34 cellular contexts compared by ENCODE assay signal in the genomic region with DNA sequence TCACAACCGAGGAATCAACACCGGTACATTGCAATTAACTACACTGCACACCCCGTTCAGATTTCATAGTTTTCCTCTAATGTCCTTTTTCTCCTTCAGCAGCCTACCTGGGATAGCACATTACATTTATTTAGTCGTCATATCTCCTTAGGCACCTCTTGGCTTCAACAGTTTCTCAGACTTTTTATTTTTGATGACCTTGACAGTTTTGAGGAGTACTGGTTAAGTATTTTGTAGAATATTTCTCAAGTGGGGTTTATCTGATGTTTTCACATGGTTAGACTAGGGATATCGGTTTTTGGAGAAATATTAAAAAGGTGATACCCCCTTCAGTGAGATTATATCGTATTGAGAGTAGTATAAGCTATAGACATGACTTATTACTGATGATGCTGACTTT.
"Had no signal": no experiment of that assay in that cellular context is flagged by ENCODE, and none has a peak within 500 bp of the region (broad histone marks: within the 10 kb centered on the region; RNA-seq: fewer than 3 reads in every experiment).

No MANE protein-coding gene starts in this region.

- H3K4me1 Mint-ChIP-seq: activated T-helper 17 cell treated with anti-CD3 and anti-CD28 coated beads, Interleukin-2, amount 50 U/mL, for 72 hours; central memory CD8-positive, alpha-beta T cell had no signal

- H3K4me1 ChIP-seq: esophagus muscularis mucosa, heart right ventricle had no signal

- H3K27me3 Mint-ChIP-seq: activated B cell treated with CpG ODN at 0.5 μM for 24 hours; activated CD8-positive, alpha-beta T cell treated with anti-CD3 and anti-CD28 coated beads for 36 hours; activated naive CD8-positive, alpha-beta T cell; activated T-helper 17 cell treated with anti-CD3 and anti-CD28 coated beads, Interleukin-2, amount 50 U/mL, for 72 hours; central memory CD8-positive, alpha-beta T cell; dendritic cell treated with granulocyte-macrophage colony-stimulating factor and Interleukin-4, amounts not matched to agents 40 ng/mL and 50 ng/mL, for 4 days; T-helper 17 cell had no signal

- H3K9me3 ChIP-seq: esophagus muscularis mucosa, gastrocnemius medialis had no signal

- H3K27me3 ChIP-seq: brain microvascular endothelial cell, dorsolateral prefrontal cortex, esophagus muscularis mucosa, foreskin keratinocyte, gastrocnemius medialis, heart right ventricle had no signal

- H3K4me3 ChIP-seq: coronary artery, dorsolateral prefrontal cortex, esophagus muscularis mucosa, gastrocnemius medialis, heart right ventricle had no signal

- H3K27ac ChIP-seq: brain microvascular endothelial cell, coronary artery, dorsolateral prefrontal cortex, esophagus muscularis mucosa, foreskin keratinocyte, gastrocnemius medialis, heart right ventricle, WERI-Rb-1 had no signal

- FAIRE-seq: astrocyte, bronchial epithelial cell had no signal

- H3K36me3 ChIP-seq: brain microvascular endothelial cell, esophagus muscularis mucosa, gastrocnemius medialis, heart right ventricle, WERI-Rb-1 had no signal

- ATAC-seq: activated CD4-positive, CD25-positive, alpha-beta regulatory T cell treated with anti-CD3 and anti-CD28 coated beads, Interleukin-2, amount 50 U/mL, for 24 hours; activated CD8-positive, alpha-beta T cell treated with anti-CD3 and anti-CD28 coated beads for 36 hours; activated T-cell treated with anti-CD3 and anti-CD28 coated beads, Interleukin-2, amount 50 U/mL, for 4 hours; activated T-helper 17 cell treated with anti-CD3 and anti-CD28 coated beads, Interleukin-2, amount 50 U/mL, for 72 hours; foreskin keratinocyte; gastrocnemius medialis; heart right ventricle; T-helper 17 cell had no signal

- H3K4me3 Mint-ChIP-seq: activated B cell treated with CpG ODN at 0.5 μM for 24 hours; activated CD8-positive, alpha-beta T cell treated with anti-CD3 and anti-CD28 coated beads for 36 hours; activated naive CD8-positive, alpha-beta T cell; activated T-cell treated with anti-CD3 and anti-CD28 coated beads, Interleukin-2, amount 50 U/mL, for 4 hours; activated T-helper 17 cell treated with anti-CD3 and anti-CD28 coated beads, Interleukin-2, amount 50 U/mL, for 72 hours; central memory CD8-positive, alpha-beta T cell; dendritic cell treated with granulocyte-macrophage colony-stimulating factor and Interleukin-4, amounts not matched to agents 40 ng/mL and 50 ng/mL, for 4 days; endodermal cell; T-helper 17 cell; T-helper 2 cell treated with Interferon-gamma antibody and Interleukin-4, amounts not matched to agents 5 μg/mL and 100 μg/mL, for 36 hours had no signal

- H3K27ac Mint-ChIP-seq: activated B cell treated with CpG ODN at 0.5 μM for 24 hours; activated CD8-positive, alpha-beta T cell treated with anti-CD3 and anti-CD28 coated beads for 36 hours; activated naive CD8-positive, alpha-beta T cell; activated T-helper 17 cell treated with anti-CD3 and anti-CD28 coated beads, Interleukin-2, amount 50 U/mL, for 72 hours; dendritic cell treated with granulocyte-macrophage colony-stimulating factor and Interleukin-4, amounts not matched to agents 40 ng/mL and 50 ng/mL, for 4 days; endodermal cell; T-helper 17 cell; T-helper 2 cell treated with Interferon-gamma antibody and Interleukin-4, amounts not matched to agents 5 μg/mL and 100 μg/mL, for 36 hours had no signal

- H3K9me3 Mint-ChIP-seq: activated B cell treated with CpG ODN at 0.5 μM for 24 hours; activated CD8-positive, alpha-beta T cell treated with anti-CD3 and anti-CD28 coated beads for 36 hours; activated T-cell treated with anti-CD3 and anti-CD28 coated beads, Interleukin-2, amount 50 U/mL, for 4 hours; activated T-helper 17 cell treated with anti-CD3 and anti-CD28 coated beads, Interleukin-2, amount 50 U/mL, for 72 hours; central memory CD8-positive, alpha-beta T cell; endodermal cell; T-helper 2 cell treated with Interferon-gamma antibody and Interleukin-4, amounts not matched to agents 5 μg/mL and 100 μg/mL, for 36 hours had no signal

- DNase-seq: activated B cell treated with CpG ODN at 0.5 μM for 24 hours; activated CD4-positive, alpha-beta T cell treated with anti-CD3 and anti-CD28 coated beads for 48 hours; activated CD4-positive, alpha-beta T cell treated with anti-CD3 and anti-CD28 coated beads, Interleukin-2, amount 50 U/mL, for 1 hour; activated CD4-positive, alpha-beta T cell treated with anti-CD3 and anti-CD28 coated beads, Interleukin-2, amount 50 U/mL, for 48 hours; activated CD8-positive, alpha-beta memory T cell treated with anti-CD3 and anti-CD28 coated beads for 24 hours; activated CD8-positive, alpha-beta T cell treated with anti-CD3 and anti-CD28 coated beads for 36 hours; activated effector memory CD4-positive, alpha-beta T cell treated with Interleukin-2 at 50 U/mL for 16 hours; activated gamma-delta T cell treated with Interleukin-2 at 50 U/mL for 16 hours; activated naive CD4-positive, alpha-beta T cell treated with anti-CD3 and anti-CD28 coated beads, Interleukin-2, amount 50 U/mL, for 16 hours; activated naive CD4-positive, alpha-beta T cell treated with Interleukin-2 at 50 U/mL for 16 hours; activated T-cell treated with anti-CD3 and anti-CD28 coated beads, Interleukin-2, amount 50 U/mL, for 4 hours; amniotic stem cell; anterior cingulate cortex; brain microvascular endothelial cell; dorsolateral prefrontal cortex; effector memory CD4-positive, alpha-beta T cell; endodermal cell; erythroblast; foreskin keratinocyte; gastrocnemius medialis; heart right ventricle; T-helper 17 cell; T1000; WERI-Rb-1 had no signal
